Comparison of ENCODE assay signal across 22 cellular contexts in the genomic region with DNA sequence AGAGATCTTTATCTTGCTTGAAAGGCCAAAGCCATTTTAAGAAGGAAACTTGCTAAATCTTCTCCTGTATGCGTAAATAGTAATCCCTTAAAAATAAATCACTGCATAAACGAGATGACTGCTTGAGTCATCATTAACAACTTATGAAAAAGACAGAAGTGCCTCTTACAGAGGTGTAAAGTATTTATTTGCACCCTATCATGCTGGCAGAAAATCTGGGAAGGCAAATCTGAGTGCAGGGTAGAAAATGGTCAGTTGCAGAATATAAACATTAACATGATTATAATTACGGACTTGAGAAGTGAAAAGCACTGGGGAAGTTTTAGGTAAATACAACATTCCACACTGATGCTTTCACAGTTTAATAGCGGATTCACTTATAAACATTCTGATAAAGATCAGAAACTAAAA.
"Had no signal": no experiment of that assay in that cellular context is flagged by ENCODE, and none has a peak within 500 bp of the region (broad histone marks: within the 10 kb centered on the region; RNA-seq: fewer than 3 reads in every experiment).

No MANE protein-coding gene starts in this region.

- H3K4me3 Mint-ChIP-seq: activated B cell treated with CpG ODN at 0.5 μM for 24 hours; activated CD8-positive, alpha-beta T cell treated with anti-CD3 and anti-CD28 coated beads for 36 hours; activated naive CD4-positive, alpha-beta T cell treated with anti-CD3 and anti-CD28 coated beads, Interleukin-2, amount 50 U/mL, for 24 hours; activated T-cell treated with anti-CD3 and anti-CD28 coated beads, Interleukin-2, amount 50 U/mL, for 4 hours; neural crest cell; stimulated activated effector memory CD8-positive, alpha-beta T cell treated with anti-CD3 and anti-CD28 coated beads, Interleukin-12 subunit alpha, Interleukin-12 subunit beta, amount 100 ng/mL, for 72 hours had no signal

- DNase-seq: activated B cell treated with CpG ODN at 0.5 μM for 24 hours; activated CD4-positive, alpha-beta T cell treated with anti-CD3 and anti-CD28 coated beads for 48 hours; activated CD8-positive, alpha-beta T cell treated with anti-CD3 and anti-CD28 coated beads for 36 hours; activated effector memory CD4-positive, alpha-beta T cell treated with Interleukin-2 at 50 U/mL for 16 hours; activated T-cell treated with anti-CD3 and anti-CD28 coated beads, Interleukin-2, amount 50 U/mL, for 4 hours; amniotic stem cell; body of pancreas; caudate nucleus; colonic mucosa; esophagus squamous epithelium; gastrocnemius medialis; heart right ventricle; left cardiac atrium; midbrain; ovary; stimulated activated CD4-positive, alpha-beta T cell treated with anti-CD3 and anti-CD28 coated beads, Interleukin-12 subunit alpha, Interleukin-12 subunit beta, amount 100 ng/mL, for 4 hours; thyroid gland; uterus had no signal

- ATAC-seq: activated CD8-positive, alpha-beta T cell treated with anti-CD3 and anti-CD28 coated beads for 36 hours; activated T-cell treated with anti-CD3 and anti-CD28 coated beads, Interleukin-2, amount 50 U/mL, for 4 hours; body of pancreas; gastrocnemius medialis; heart right ventricle; left cardiac atrium; stimulated activated effector memory CD8-positive, alpha-beta T cell treated with anti-CD3 and anti-CD28 coated beads, Interleukin-12 subunit alpha, Interleukin-12 subunit beta, amount 100 ng/mL, for 72 hours had no signal

- H3K4me1 ChIP-seq: body of pancreas, colonic mucosa, esophagus squamous epithelium, thyroid gland, uterus had no signal

- H3K27ac Mint-ChIP-seq: activated B cell treated with CpG ODN at 0.5 μM for 24 hours; activated CD8-positive, alpha-beta T cell treated with anti-CD3 and anti-CD28 coated beads for 36 hours; stimulated activated effector memory CD8-positive, alpha-beta T cell treated with anti-CD3 and anti-CD28 coated beads, Interleukin-12 subunit alpha, Interleukin-12 subunit beta, amount 100 ng/mL, for 72 hours had no signal

- H3K9me3 Mint-ChIP-seq: activated naive CD4-positive, alpha-beta T cell treated with anti-CD3 and anti-CD28 coated beads, Interleukin-2, amount 50 U/mL, for 24 hours; neural crest cell; stimulated activated effector memory CD8-positive, alpha-beta T cell treated with anti-CD3 and anti-CD28 coated beads, Interleukin-12 subunit alpha, Interleukin-12 subunit beta, amount 100 ng/mL, for 72 hours had no signal

- H3K27ac ChIP-seq: body of pancreas, colonic mucosa, gastrocnemius medialis, heart right ventricle, ovary, thyroid gland, uterus had no signal

- H3K4me1 Mint-ChIP-seq: activated B cell treated with CpG ODN at 0.5 μM for 24 hours; activated naive CD4-positive, alpha-beta T cell treated with anti-CD3 and anti-CD28 coated beads, Interleukin-2, amount 50 U/mL, for 24 hours; stimulated activated effector memory CD8-positive, alpha-beta T cell treated with anti-CD3 and anti-CD28 coated beads, Interleukin-12 subunit alpha, Interleukin-12 subunit beta, amount 100 ng/mL, for 72 hours had no signal

- H3K27me3 ChIP-seq: body of pancreas, colonic mucosa, esophagus squamous epithelium, gastrocnemius medialis, heart right ventricle, ovary, thyroid gland, uterus had no signal

- H3K4me3 ChIP-seq: body of pancreas, colonic mucosa, esophagus squamous epithelium, gastrocnemius medialis, heart right ventricle, lung, ovary, thyroid gland, uterus had no signal

- H3K36me3 ChIP-seq: colonic mucosa, ovary, thyroid gland, uterus had no signal

- H3K27me3 Mint-ChIP-seq: activated B cell treated with CpG ODN at 0.5 μM for 24 hours; activated CD8-positive, alpha-beta T cell treated with anti-CD3 and anti-CD28 coated beads for 36 hours; activated naive CD4-positive, alpha-beta T cell treated with anti-CD3 and anti-CD28 coated beads, Interleukin-2, amount 50 U/mL, for 24 hours had no signal

- H3K9me3 ChIP-seq: body of pancreas, colonic mucosa, esophagus squamous epithelium, gastrocnemius medialis, heart right ventricle, ovary, thyroid gland, uterus had no signal
